Comparison of ENCODE assay signal across 8 cellular contexts in the genomic region with DNA sequence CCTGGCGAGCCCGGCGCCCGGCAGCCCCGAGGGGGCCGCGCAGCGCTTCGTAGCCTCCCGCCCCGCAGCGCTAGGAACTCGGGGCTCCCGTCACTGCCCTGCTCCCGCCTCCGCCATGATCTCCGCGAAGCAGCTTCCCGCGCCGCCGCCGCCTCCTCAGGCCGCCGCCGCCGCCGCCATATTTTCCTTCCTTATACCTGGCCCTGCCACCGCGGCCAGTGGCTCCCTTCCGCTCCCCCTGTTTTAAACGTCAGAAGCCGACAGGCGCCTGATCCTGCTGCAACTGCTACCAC. TPM values are rescaled to one million over a fixed set of nuclear protein-coding genes. Genes with fewer than 3 reads are reported as not detected.
DNase-seq lines count a peak whose midpoint lies in the region; ATAC-seq and TF ChIP-seq lines count a peak whose summit lies in the region.

No MANE protein-coding gene starts in this region.

- ATAC-seq in GM18508 (IDR thresholded peaks at IDR 0.05; ENCODE audit: insufficient read depth, unreplicated experiment): peak; percentile 6
- ATAC-seq in GM21825 (IDR thresholded peaks at IDR 0.05; ENCODE audit: unreplicated experiment): peak; percentile 17
- peak; percentile 72 for ATAC-seq in aorta (ENCODE audit: low FRiP score)

- H3K36me3 ChIP-seq in Loucy (ENCODE audit: insufficient read depth, low read length): peaks cover 11% of the 10 kb centered on the region; the same call in 1 of the 2 replicates
- H3K36me3 ChIP-seq in mesodermal cell (ENCODE audit: control insufficient read depth, insufficient read depth, low read length): peaks cover 25% of the 10 kb centered on the region
- no peaks in the 10 kb centered on the region for H3K36me3 ChIP-seq in aorta (ENCODE audit: control insufficient read depth in 1 of 2, insufficient read depth in 2 of 2, low read length in 1 of 2)

- H3K9me2 ChIP-seq in Loucy (replicated peaks; ENCODE audit: low read depth, low read length): no peaks in the 10 kb centered on the region

- H3K9me3 ChIP-seq in Loucy (ENCODE audit: insufficient read depth, low read depth, low read length): no peaks in the 10 kb centered on the region
- H3K9me3 ChIP-seq in mesodermal cell (ENCODE audit: control insufficient read depth, low read length): no peaks in the 10 kb centered on the region
- no peaks in the 10 kb centered on the region for H3K9me3 ChIP-seq in aorta (ENCODE audit: control insufficient read depth, low read length)

- H4K20me1 ChIP-seq in Loucy (ENCODE audit: insufficient read depth, low read length, poor library complexity, severe bottlenecking): peaks cover 43% of the 10 kb centered on the region

- no peak for TF ChIP-seq CTCF in Loucy (conservative IDR thresholded peaks at IDR 0.05; ENCODE audit: low read length)

- H3F3A ChIP-seq in Loucy (ENCODE audit: low read depth): no peaks in the 10 kb centered on the region; the same call in 1 of the 2 replicates

- intact Hi-C loops in aorta (cut with DNase I): loop anchor here in 1 of 2 donors (5.0 kb wide), 1 partner anchor 62 kb away; no protein-coding TSS in a partner anchor

- H3K27me3 ChIP-seq in Loucy (ENCODE audit: insufficient read depth, low read length, poor library complexity, severe bottlenecking) (peaks cover 10% of the 10 kb centered on the region), aorta (ENCODE audit: control insufficient read depth in 1 of 2, insufficient read depth in 2 of 2, low read length in 1 of 2) (no peaks in the 10 kb centered on the region)

- peak overlapping the region; percentile 84; the same call in 1 of the 2 replicates for H2AFZ ChIP-seq in Loucy (ENCODE audit: low read length)

- 0 to 1% methylated on average over 34 of the region's 34 CpGs for WGBS in mesodermal cell (ENCODE audit: insufficient coverage in 2 of 2), 2 experiments
- WGBS in aorta, 2 donors: 0 to 1% methylated on average over 23 to 34 of the region's 34 CpGs

- peak overlapping the region; percentile 100 for H3K9ac ChIP-seq in Loucy (ENCODE audit: low read depth, low read length, poor library complexity, severe bottlenecking)

- peaks cover 14% of the 10 kb centered on the region for H3K4me1 ChIP-seq in Loucy (ENCODE audit: insufficient read depth, low read length, poor library complexity, severe bottlenecking)
- no peaks in the 10 kb centered on the region for H3K4me1 ChIP-seq in mesodermal cell (ENCODE audit: control insufficient read depth, insufficient read depth, low read length, poor library complexity, severe bottlenecking)
- no peaks in the 10 kb centered on the region for H3K4me1 ChIP-seq in aorta (ENCODE audit: control insufficient read depth in 1 of 2, insufficient read depth in 2 of 2, low read length in 2 of 2)

- H3K27ac ChIP-seq in caudate nucleus (ENCODE audit: low read depth, low read length) (peak overlapping the region; percentile 97), mesodermal cell (ENCODE audit: low read depth, low read length, severe bottlenecking) (peak overlapping the region; percentile 96), aorta (ENCODE audit: low read depth in 1 of 2, low read length in 2 of 2) (peak overlapping the region; percentile 88 to 94)

- H3K79me2 ChIP-seq in Loucy (ENCODE audit: insufficient read depth, low read length): peaks cover 60% of the 10 kb centered on the region

- H3K4me2 ChIP-seq in Loucy (ENCODE audit: low read depth, low read length, poor library complexity, severe bottlenecking): peak overlapping the region; percentile 99

- peak in 13 of 61 donors; percentile 53 to 83 (median 77) for DNase-seq in caudate nucleus (lab: John Stamatoyannopoulos, UW)
- no peak for DNase-seq in aorta
- DNase-seq in effector CD8-positive, alpha-beta T cell (lab: John Stamatoyannopoulos, UW): no peak
- DNase-seq in COLO668 (lab: John Stamatoyannopoulos, UW; ENCODE audit: unreplicated experiment): no peak

- H3K4me3 ChIP-seq in Loucy (ENCODE audit: low read length, poor library complexity, severe bottlenecking): peak overlapping the region; percentile 94
- H3K4me3 ChIP-seq in mesodermal cell (ENCODE audit: extremely low read depth, insufficient read depth, low read length, poor library complexity, severe bottlenecking): peak overlapping the region; percentile 95
- peak overlapping the region; percentile 87 to 94 for H3K4me3 ChIP-seq in aorta (ENCODE audit: low read length in 2 of 2)

RNA-seq across cellular contexts. Expression of a gene that starts 0.3 kb away (rescaled TPM):
- 78.6 TPM for polyA plus RNA-seq in mesodermal cell (2013, experiment 1 of 2)
- polyA plus RNA-seq in mesodermal cell (2013, experiment 2 of 2): 79.1 TPM
- total RNA-seq in aorta: 10 to 100 TPM; 69.3 to 75.4 TPM
- 10 to 100 TPM; 37.7 to 40.7 TPM for polyA plus RNA-seq in aorta

Comparison
In these comparisons a context has a peak if more than half of its experiments do, and no peak if none do; other contexts are left out.
1. ATAC-seq: peak in every context shown above with its lines; median percentile 72 in aorta; 17 in GM21825; 6 in GM18508.